ENCODE assay signal across 24 cellular contexts in genomic region chr12:130102266-130102665, GRCh38. TPM values are rescaled to one million over a fixed set of nuclear protein-coding genes. Genes with fewer than 3 reads are reported as not detected.
"Had no signal": no experiment of that assay in that cellular context is flagged by ENCODE, and none has a peak within 500 bp of the region (broad histone marks: within the 10 kb centered on the region; RNA-seq: fewer than 3 reads in every experiment).

No MANE protein-coding gene starts in this region.

- H3K36me3 ChIP-seq: gastroesophageal sphincter, heart left ventricle, left lung, lower lobe of right lung had no signal

- ATAC-seq: esophagus mucosa; foreskin keratinocyte; gastroesophageal sphincter; heart left ventricle; left lung; left ventricle myocardium superior; lower lobe of right lung; mucosa of descending colon; naive thymus-derived CD8-positive, alpha-beta T cell had no signal

- H3K27me3 ChIP-seq: foreskin keratinocyte had no signal

- H3K4me1 ChIP-seq: left lung had no signal

- DNase-seq: dermis blood vessel endothelial cell; dorsolateral prefrontal cortex; effector CD4-positive, alpha-beta T cell; effector memory CD4-positive, alpha-beta T cell; erythroblast; foreskin keratinocyte; heart left ventricle; hypothalamus; immature natural killer cell; left lung; left ventricle myocardium superior; lower lobe of right lung; mesenchymal stem cell; mucosa of descending colon; naive B cell; naive thymus-derived CD8-positive, alpha-beta T cell had no signal

- H3K27ac ChIP-seq: coronary artery, dorsolateral prefrontal cortex, epithelial cell of prostate, foreskin keratinocyte, gastroesophageal sphincter, heart left ventricle, hepatocyte, left lung, lower lobe of right lung had no signal

- H3K4me3 ChIP-seq: coronary artery, dorsolateral prefrontal cortex, gastroesophageal sphincter, heart left ventricle, hepatocyte, left lung, lower lobe of right lung, mucosa of descending colon had no signal

- H3K9me3 ChIP-seq: left lung, lower lobe of right lung, mucosa of descending colon had no signal

RNA-seq across cellular contexts. Expression of gene FZD10, which starts 60.0 kb away (rescaled TPM):
- total RNA-seq: endothelial cell of umbilical vein; fibroblast of villous mesenchyme; myocyte; naive thymus-derived CD8-positive, alpha-beta T cell had no signal
